24 cellular contexts compared by ENCODE assay signal in genomic region chr3:79947469-79947868, GRCh38.
"Had no signal": no experiment of that assay in that cellular context is flagged by ENCODE, and none has a peak within 500 bp of the region (broad histone marks: within the 10 kb centered on the region; RNA-seq: fewer than 3 reads in every experiment).

No MANE protein-coding gene starts in this region.

- DNase-seq: activated B cell treated with CpG ODN at 0.5 μM for 24 hours; activated CD4-positive, alpha-beta T cell treated with anti-CD3 and anti-CD28 coated beads, Interleukin-2, amount 50 U/mL, for 1 hour; activated CD8-positive, alpha-beta memory T cell treated with anti-CD3 and anti-CD28 coated beads, Interleukin-2, amount 10 ng/mL, durations not matched to agents 7 days and 5 days; activated CD8-positive, alpha-beta T cell treated with anti-CD3 and anti-CD28 coated beads for 36 hours; activated naive CD8-positive, alpha-beta T cell treated with anti-CD3 and anti-CD28 coated beads, Interleukin-2, amount 50 U/mL, for 24 hours; activated T-cell treated with anti-CD3 and anti-CD28 coated beads, Interleukin-2, amount 50 U/mL, for 48 hours; body of pancreas; cortex of kidney; esophagus squamous epithelium; gastrocnemius medialis; glutamatergic neuron; left colon; midbrain; naive thymus-derived CD8-positive, alpha-beta T cell; nucleus accumbens; pancreas; psoas muscle; sigmoid colon; small intestine; stimulated activated CD4-positive, alpha-beta T cell treated with anti-CD3 and anti-CD28 coated beads, Interleukin-4, amount 100 ng/mL, for 24 hours; T-helper 1 cell; upper lobe of left lung had no signal

- H3K36me3 ChIP-seq: esophagus squamous epithelium, gastrocnemius medialis, pancreas, sigmoid colon, upper lobe of left lung had no signal

- H3K4me3 ChIP-seq: body of pancreas, esophagus squamous epithelium, gastrocnemius medialis, pancreas, psoas muscle, sigmoid colon, upper lobe of left lung had no signal

- H3K4me1 ChIP-seq: body of pancreas, esophagus squamous epithelium, gastrocnemius medialis, pancreas, psoas muscle, sigmoid colon, upper lobe of left lung had no signal

- ATAC-seq: activated CD8-positive, alpha-beta memory T cell treated with anti-CD3 and anti-CD28 coated beads, Interleukin-2, amount 10 ng/mL, durations not matched to agents 7 days and 5 days; activated CD8-positive, alpha-beta T cell treated with anti-CD3 and anti-CD28 coated beads for 36 hours; activated naive CD8-positive, alpha-beta T cell treated with anti-CD3 and anti-CD28 coated beads, Interleukin-2, amount 50 U/mL, for 24 hours; body of pancreas; gastrocnemius medialis; left colon; naive thymus-derived CD8-positive, alpha-beta T cell; pancreas; psoas muscle; stimulated activated effector memory CD8-positive, alpha-beta T cell treated with anti-CD3 and anti-CD28 coated beads, Interleukin-12 subunit alpha, Interleukin-12 subunit beta, amount 100 ng/mL, for 72 hours had no signal

- H3K27me3 ChIP-seq: body of pancreas, esophagus squamous epithelium, gastrocnemius medialis, pancreas, sigmoid colon, upper lobe of left lung had no signal

- H3K9me3 ChIP-seq: body of pancreas, gastrocnemius medialis, pancreas, psoas muscle, sigmoid colon, upper lobe of left lung had no signal

- FAIRE-seq: keratinocyte, pancreas, small intestine had no signal
